In genomic region chr22:50562075-50562410, GRCh38 we compare ENCODE assay signal across 13 cellular contexts. TPM values are rescaled to one million over a fixed set of nuclear protein-coding genes. Genes with fewer than 3 reads are reported as not detected.
DNase-seq lines count a peak whose midpoint lies in the region; ATAC-seq, FAIRE-seq and TF ChIP-seq lines count a peak whose summit lies in the region.
"Not testable (repeated sequence)": the region's sequence is repeated elsewhere in the genome, so short reads cannot be mapped to it uniquely, and the experiment has no call there.
"Had no signal": no experiment of that assay in that cellular context is flagged by ENCODE, and none has a peak within 500 bp of the region (broad histone marks: within the 10 kb centered on the region; RNA-seq: fewer than 3 reads in every experiment).

No MANE protein-coding gene starts in this region.

- H3K27me3 Mint-ChIP-seq in T-helper 17 cell, memory B cell: not testable (repeated sequence)
- H3K27me3 Mint-ChIP-seq in activated CD8-positive, alpha-beta T cell treated with anti-CD3 and anti-CD28 coated beads, Interleukin-2, amount 10 ng/mL, durations not matched to agents 7 days and 5 days (ENCODE audit: low read depth) = peaks cover 16% of the 10 kb centered on the region
- H3K27me3 Mint-ChIP-seq in activated naive CD8-positive, alpha-beta T cell treated with anti-CD3 and anti-CD28 coated beads, Interleukin-2, amount 10 ng/mL, durations not matched to agents 7 days and 5 days = peaks cover 17% of the 10 kb centered on the region

- not testable (repeated sequence) for H4K5ac ChIP-seq in H1 (ENCODE audit: insufficient read length, low read depth, low read length)

- not testable (repeated sequence) for H3K9me3 ChIP-seq in T-helper 17 cell (ENCODE audit: control insufficient read depth, low read length, poor library complexity, severe bottlenecking); H1 (ENCODE audit: insufficient read depth in 2 of 2, low read depth in 1 of 2, low read length in 1 of 2); neuronal stem cell (replicated peaks in 1 of 2; ENCODE audit: control insufficient read depth in 2 of 2, insufficient read depth in 1 of 2, low read depth in 1 of 2, low read length in 2 of 2); upper lobe of right lung

- not testable (repeated sequence) for TF ChIP-seq EP300 in H1 (IDR thresholded peaks at IDR 0.05; ENCODE audit: borderline replicate concordance in 1 of 2, low read depth in 2 of 2, low read length in 2 of 2)

- not testable (repeated sequence) for H3K14ac ChIP-seq in H1 (ENCODE audit: insufficient read length); neuronal stem cell (ENCODE audit: low read length)

- not testable (repeated sequence) for H4K8ac ChIP-seq in H1 (ENCODE audit: extremely low read depth, insufficient read depth, low read length); neuronal stem cell (ENCODE audit: low read depth, low read length)

- H2BK20ac ChIP-seq in H1 (ENCODE audit: low read length) = not testable (repeated sequence)

- TF ChIP-seq CTCF in H1 (IDR thresholded peaks at IDR 0.05; ENCODE audit: control extremely low read depth in 1 of 3, insufficient read depth in 1 of 3, low read depth in 1 of 3, low read length in 3 of 3); upper lobe of right lung (IDR thresholded peaks at IDR 0.05): not testable (repeated sequence)

- H2AFZ ChIP-seq in H1 (ENCODE audit: low read length); neuronal stem cell (ENCODE audit: low read length): not testable (repeated sequence)

- not testable (repeated sequence) for TF ChIP-seq POLR2A in H1 (IDR thresholded peaks at IDR 0.05; ENCODE audit: control extremely low read depth in 1 of 2, low read depth in 2 of 2, low read length in 2 of 2)

- not testable (repeated sequence) for H4K91ac ChIP-seq in H1 (replicated peaks; ENCODE audit: insufficient read length, low read length); neuronal stem cell (ENCODE audit: low read depth, low read length, poor library complexity)

- not testable (repeated sequence) for H3K79me2 ChIP-seq in H1 (ENCODE audit: control insufficient read depth in 1 of 2, insufficient read depth in 2 of 2, low read length in 2 of 2)

- H3K36me3 ChIP-seq in H1 (ENCODE audit: control insufficient read depth in 2 of 4, insufficient read depth in 4 of 4, low read length in 3 of 4); neuronal stem cell (replicated peaks in 1 of 2; ENCODE audit: control insufficient read depth in 2 of 2, insufficient read depth in 2 of 2, low read length in 2 of 2); upper lobe of right lung: not testable (repeated sequence)

- not testable (repeated sequence) for H3K4me1 ChIP-seq in H1 (replicated peaks in 1 of 4; ENCODE audit: control insufficient read depth in 3 of 4, insufficient read depth in 4 of 4, low read length in 3 of 4); neuronal stem cell (ENCODE audit: control insufficient read depth in 2 of 2, insufficient read depth in 1 of 2, low read depth in 1 of 2, low read length in 2 of 2)
- H3K4me1 ChIP-seq in upper lobe of right lung = peaks cover 10% of the 10 kb centered on the region

- H3K9ac ChIP-seq in H1 (replicated peaks in 1 of 4; ENCODE audit: extremely low read depth in 1 of 4, low read depth in 3 of 4, low read length in 3 of 4); neuronal stem cell (ENCODE audit: low read depth, low read length, poor library complexity): not testable (repeated sequence)

- not testable (repeated sequence) for H3K23me2 ChIP-seq in H1 (ENCODE audit: low read depth, low read length)

- peaks cover 31% of the 10 kb centered on the region for H3K4me1 Mint-ChIP-seq in T-helper 17 cell
- H3K4me1 Mint-ChIP-seq in activated CD8-positive, alpha-beta T cell treated with anti-CD3 and anti-CD28 coated beads, Interleukin-2, amount 10 ng/mL, durations not matched to agents 7 days and 5 days (ENCODE audit: low read depth) = peaks cover 19% of the 10 kb centered on the region
- peaks cover 14% of the 10 kb centered on the region for H3K4me1 Mint-ChIP-seq in activated naive CD8-positive, alpha-beta T cell treated with anti-CD3 and anti-CD28 coated beads, Interleukin-2, amount 10 ng/mL, durations not matched to agents 7 days and 5 days
- peaks cover 16% of the 10 kb centered on the region for H3K4me1 Mint-ChIP-seq in memory B cell

- not testable (repeated sequence) for DNase-seq in T-helper 17 cell; activated CD8-positive, alpha-beta T cell treated with anti-CD3 and anti-CD28 coated beads, Interleukin-2, amount 10 ng/mL, durations not matched to agents 7 days and 5 days; activated naive CD8-positive, alpha-beta T cell treated with anti-CD3 and anti-CD28 coated beads, Interleukin-2, amount 10 ng/mL, durations not matched to agents 7 days and 5 days; H1 (ENCODE audit: low read depth in 1 of 2, low spot score in 2 of 2); memory B cell (ENCODE audit: low spot score in 2 of 2); neuronal stem cell (ENCODE audit: low spot score)
- peak; percentile 66 for DNase-seq in upper lobe of right lung

- not testable (repeated sequence) for ATAC-seq in T-helper 17 cell; activated CD8-positive, alpha-beta T cell treated with anti-CD3 and anti-CD28 coated beads, Interleukin-2, amount 10 ng/mL, durations not matched to agents 7 days and 5 days; activated naive CD8-positive, alpha-beta T cell treated with anti-CD3 and anti-CD28 coated beads, Interleukin-2, amount 10 ng/mL, durations not matched to agents 7 days and 5 days (ENCODE audit: low read depth); memory B cell (ENCODE audit: low read depth); upper lobe of right lung

- H3K4me3 Mint-ChIP-seq in T-helper 17 cell (peak overlapping the region; percentile 68), memory B cell (peak overlapping the region; percentile 66)
- not testable (repeated sequence) for H3K4me3 Mint-ChIP-seq in activated CD8-positive, alpha-beta T cell treated with anti-CD3 and anti-CD28 coated beads, Interleukin-2, amount 10 ng/mL, durations not matched to agents 7 days and 5 days
- H3K4me3 Mint-ChIP-seq in activated naive CD8-positive, alpha-beta T cell treated with anti-CD3 and anti-CD28 coated beads, Interleukin-2, amount 10 ng/mL, durations not matched to agents 7 days and 5 days = peak overlapping the region; percentile 66

- not testable (repeated sequence) for TF ChIP-seq RAD21 in H1 (IDR thresholded peaks at IDR 0.05 in 1 of 2, conservative IDR thresholded peaks at IDR 0.05 in 1 of 2; ENCODE audit: low read depth in 2 of 2, low read length in 2 of 2)

- not testable (repeated sequence) for H4K20me1 ChIP-seq in H1 (replicated peaks in 1 of 2; ENCODE audit: control insufficient read depth in 1 of 2, insufficient read depth in 2 of 2, low read length in 2 of 2)

- not testable (repeated sequence) for FAIRE-seq in H1 (lab: Jason Lieb, UNC)

- not testable (repeated sequence) for H3K79me1 ChIP-seq in H1 (ENCODE audit: low read depth, low read length); neuronal stem cell (ENCODE audit: low read depth, low read length)

- not testable (repeated sequence) for H3K4me3 ChIP-seq in H1 (ENCODE audit: extremely low read depth in 1 of 4, insufficient read depth in 2 of 4, low read depth in 3 of 4, low read length in 4 of 4); neuronal stem cell (ENCODE audit: low read length in 2 of 2); upper lobe of right lung

- no CpG with 5 or more reads among the region's 18 CpGs for WGBS in H1 (ENCODE audit: extremely low coverage in 1 of 2, insufficient coverage in 1 of 2, insufficient read length in 1 of 2, insufficient replicate concordance in 2 of 2, low coverage in 1 of 2, low lambda C conversion rate in 2 of 2, missing lambda C conversion rate in 1 of 2), 2 experiments
- WGBS in neuronal stem cell (ENCODE audit: extremely low coverage in 2 of 2, insufficient read length in 2 of 2, insufficient replicate concordance in 1 of 2), 2 donors = no CpG with 5 or more reads among the region's 18 CpGs

- not testable (repeated sequence) for H3K27ac Mint-ChIP-seq in T-helper 17 cell
- peak overlapping the region; percentile 84 for H3K27ac Mint-ChIP-seq in activated CD8-positive, alpha-beta T cell treated with anti-CD3 and anti-CD28 coated beads, Interleukin-2, amount 10 ng/mL, durations not matched to agents 7 days and 5 days
- H3K27ac Mint-ChIP-seq in activated naive CD8-positive, alpha-beta T cell treated with anti-CD3 and anti-CD28 coated beads, Interleukin-2, amount 10 ng/mL, durations not matched to agents 7 days and 5 days = peak overlapping the region; percentile 91
- peak overlapping the region; percentile 54 for H3K27ac Mint-ChIP-seq in memory B cell

- 0 out of 2 replicates have a peak overlapping the region, but pooled peaks have one; percentile 19 for H2BK12ac ChIP-seq in H1 (ENCODE audit: low read depth, low read length)
- not testable (repeated sequence) for H2BK12ac ChIP-seq in neuronal stem cell (ENCODE audit: low read length)

- H3K23ac ChIP-seq in H1 (ENCODE audit: insufficient read length); neuronal stem cell (ENCODE audit: low read depth, low read length, poor library complexity): not testable (repeated sequence)

- not testable (repeated sequence) for H3K27me3 ChIP-seq in H1 (replicated peaks in 1 of 4; ENCODE audit: control insufficient read depth in 3 of 4, extremely low read depth in 1 of 4, insufficient read depth in 3 of 4, low read length in 3 of 4); upper lobe of right lung
- peaks cover 0 to 17% (median 6%) of the 10 kb centered on the region in 3 experiments for H3K27me3 ChIP-seq in neuronal stem cell (ENCODE audit: control insufficient read depth in 3 of 3, insufficient read depth in 3 of 3, low read depth in 1 of 3, low read length in 3 of 3)

- not testable (repeated sequence) for H3K27ac ChIP-seq in H1 (ENCODE audit: low read depth, low read length); neuronal stem cell (replicated peaks; ENCODE audit: low read length); upper lobe of right lung

- H3K18ac ChIP-seq in H1 (ENCODE audit: extremely low read depth, low read length); neuronal stem cell (ENCODE audit: low read length): not testable (repeated sequence)

- not testable (repeated sequence) for H2AK5ac ChIP-seq in H1 (ENCODE audit: low read depth, low read length); neuronal stem cell (ENCODE audit: low read depth, low read length)

- H3K56ac ChIP-seq in H1 (replicated peaks; ENCODE audit: insufficient read length, low read depth, low read length) = not testable (repeated sequence)

- not testable (repeated sequence) for H3K36me3 Mint-ChIP-seq in T-helper 17 cell (ENCODE audit: low read depth); activated CD8-positive, alpha-beta T cell treated with anti-CD3 and anti-CD28 coated beads, Interleukin-2, amount 10 ng/mL, durations not matched to agents 7 days and 5 days (ENCODE audit: low read depth); activated naive CD8-positive, alpha-beta T cell treated with anti-CD3 and anti-CD28 coated beads, Interleukin-2, amount 10 ng/mL, durations not matched to agents 7 days and 5 days; memory B cell

- H2BK5ac ChIP-seq in H1 (ENCODE audit: low read depth, low read length); neuronal stem cell (ENCODE audit: low read length): not testable (repeated sequence)

- not testable (repeated sequence) for H2BK120ac ChIP-seq in H1 (replicated peaks; ENCODE audit: low read depth, low read length)
- peak overlapping the region; percentile 28 for H2BK120ac ChIP-seq in neuronal stem cell (ENCODE audit: low read depth, low read length)

- peak overlapping the region in 1 of 2 experiments; percentile 72; a peak in 1 of 4 replicates for H3K4me2 ChIP-seq in H1 (ENCODE audit: insufficient read depth in 1 of 2, low read depth in 2 of 2, low read length in 2 of 2)
- H3K4me2 ChIP-seq in neuronal stem cell (ENCODE audit: insufficient read depth, low read length, poor library complexity, severe bottlenecking) = not testable (repeated sequence)

- intact Hi-C loops in upper lobe of right lung (cut with DNase I) = not testable (repeated sequence)

- H3K4ac ChIP-seq in H1 (replicated peaks; ENCODE audit: insufficient read length, low read depth, low read length); neuronal stem cell (ENCODE audit: low read length): not testable (repeated sequence)

- not testable (repeated sequence) for H2BK15ac ChIP-seq in H1 (ENCODE audit: low read length); neuronal stem cell (ENCODE audit: low read length)

- not testable (repeated sequence) for H3K9me3 Mint-ChIP-seq in activated CD8-positive, alpha-beta T cell treated with anti-CD3 and anti-CD28 coated beads, Interleukin-2, amount 10 ng/mL, durations not matched to agents 7 days and 5 days (ENCODE audit: insufficient read depth); activated naive CD8-positive, alpha-beta T cell treated with anti-CD3 and anti-CD28 coated beads, Interleukin-2, amount 10 ng/mL, durations not matched to agents 7 days and 5 days; memory B cell

- CTCF ChIA-PET in activated CD8-positive, alpha-beta T cell treated with anti-CD3 and anti-CD28 coated beads, Interleukin-2, amount 10 ng/mL, durations not matched to agents 7 days and 5 days (lab: Charles Lee) = interaction anchor here (1.0 to 4.2 kb wide), 11 partner anchors 8 to 59 kb away, joined by 7 to 57 read pairs (median 15); partner anchors contain the start of genes CHKB, KLHDC7B, LMF2 and NCAPH2
- CTCF ChIA-PET in H1 (lab: Charles Lee; ENCODE audit: partially characterized antibody) = interaction anchor here (1.0 to 4.8 kb wide), 12 partner anchors 9 to 139 kb away, joined by 3 to 84 read pairs (median 4); partner anchors contain the start of gene CPT1B

- POLR2A ChIA-PET in activated CD8-positive, alpha-beta T cell treated with anti-CD3 and anti-CD28 coated beads, Interleukin-2, amount 10 ng/mL, durations not matched to agents 7 days and 5 days (lab: Charles Lee) = interaction anchor here (1.3 to 3.3 kb wide), 9 partner anchors 11 to 55 kb away, joined by 6 to 58 read pairs (median 13); partner anchors contain the start of genes CHKB, KLHDC7B, LMF2 and NCAPH2
- POLR2A ChIA-PET in activated naive CD8-positive, alpha-beta T cell treated with anti-CD3 and anti-CD28 coated beads, Interleukin-2, amount 10 ng/mL, durations not matched to agents 7 days and 5 days (lab: Charles Lee) = interaction anchor here (1.0 to 5.1 kb wide), 11 partner anchors 10 to 64 kb away, joined by 3 to 127 read pairs (median 15); partner anchors contain the start of genes CHKB, KLHDC7B, SCO2 and TYMP
- POLR2A ChIA-PET in H1 (lab: Charles Lee; ENCODE audit: partially characterized antibody) = interaction anchor here (1.4 to 5.4 kb wide), 4 partner anchors 10 to 36 kb away, joined by 7 to 37 read pairs (median 12); partner anchors contain the start of genes CHKB, CPT1B and SCO2

RNA-seq across cellular contexts. Expression of gene SYCE3, which starts 0.7 kb away (rescaled TPM):
- total RNA-seq in T-helper 17 cell = not detected
- not detected for total RNA-seq in activated CD8-positive, alpha-beta T cell treated with anti-CD3 and anti-CD28 coated beads, Interleukin-2, amount 10 ng/mL, durations not matched to agents 7 days and 5 days
- total RNA-seq in activated naive CD8-positive, alpha-beta T cell treated with anti-CD3 and anti-CD28 coated beads, Interleukin-2, amount 10 ng/mL, durations not matched to agents 7 days and 5 days = 1 to 10 TPM in 1 of 2 experiments, under 1 TPM in 1; 0.79 to 1.1 TPM
- total RNA-seq in H1 (2021; fragmentation: NEBNext Ultra II Directional; extraction: Animal tissue kit (Norgen Biotek cat#: 25700)) = not detected in 2 replicates
- 1.9 and 2.9 TPM in 2 replicates for polyA plus RNA-seq in H1 (2011; rRNA removed)
- polyA plus RNA-seq in H1 (2011; cell fraction: cytosol; rRNA removed) = 5.7 TPM
- polyA plus RNA-seq in H1 (2011; cell fraction: nucleus; rRNA removed) = 0.41 TPM
- 1.2 to 2.5 TPM (median 1.6 TPM) in 4 replicates for polyA plus RNA-seq in H1 (2012, experiment 1 of 2)
- not detected for polyA plus RNA-seq in H1 (2012, experiment 2 of 2)
- polyA plus RNA-seq in H1 (2013, experiment 1 of 2) = 0.91 TPM
- polyA plus RNA-seq in H1 (2013, experiment 2 of 2) = 0.77 TPM
- not detected in 2 replicates for polyA minus RNA-seq in H1 (2011; rRNA and poly(A)+ RNA removed)
- not detected for polyA minus RNA-seq in H1 (2011; cell fraction: cytosol; rRNA and poly(A)+ RNA removed)
- polyA minus RNA-seq in H1 (2011; cell fraction: nucleus; rRNA and poly(A)+ RNA removed) = not detected
- 1.7 TPM for polyA plus RNA-seq in neuronal stem cell (2013, experiment 1 of 2)
- 1.6 TPM for polyA plus RNA-seq in neuronal stem cell (2013, experiment 2 of 2)
- total RNA-seq in upper lobe of right lung = not detected
- total RNA-seq: CD8-positive, alpha-beta memory T cell; H4; HFFc6; HT1080 had no signal
- polyA plus RNA-seq: AG04450; BJ; CD8-positive, alpha-beta memory T cell had no signal

RNA-seq across cellular contexts. Expression of gene CPT1B, which starts 16.2 kb away (rescaled TPM):
- total RNA-seq in T-helper 17 cell (10 to 100 TPM; 40.0 to 59.5 TPM), upper lobe of right lung (12.7 TPM)
- total RNA-seq in activated CD8-positive, alpha-beta T cell treated with anti-CD3 and anti-CD28 coated beads, Interleukin-2, amount 10 ng/mL, durations not matched to agents 7 days and 5 days = 10 to 100 TPM; 77.4 to 80.9 TPM
- total RNA-seq in activated naive CD8-positive, alpha-beta T cell treated with anti-CD3 and anti-CD28 coated beads, Interleukin-2, amount 10 ng/mL, durations not matched to agents 7 days and 5 days = 10 to 100 TPM; 85.2 to 95.4 TPM
- 33.1 and 36.2 TPM in 2 replicates for total RNA-seq in H1 (2021; fragmentation: NEBNext Ultra II Directional; extraction: Animal tissue kit (Norgen Biotek cat#: 25700))
- polyA plus RNA-seq in H1 (2011; rRNA removed) = 34.2 and 47.7 TPM in 2 replicates
- 48.0 TPM for polyA plus RNA-seq in H1 (2011; cell fraction: cytosol; rRNA removed)
- polyA plus RNA-seq in H1 (2011; cell fraction: nucleus; rRNA removed) = 378 TPM
- polyA plus RNA-seq in H1 (2012, experiment 1 of 2) = 46.3 to 71.2 TPM (median 63.2 TPM) in 4 replicates
- polyA plus RNA-seq in H1 (2012, experiment 2 of 2) = 31.6 TPM
- 15.9 TPM for polyA plus RNA-seq in H1 (2013, experiment 1 of 2)
- 15.5 TPM for polyA plus RNA-seq in H1 (2013, experiment 2 of 2)
- 20.9 and 22.0 TPM in 2 replicates for polyA minus RNA-seq in H1 (2011; rRNA and poly(A)+ RNA removed)
- polyA minus RNA-seq in H1 (2011; cell fraction: cytosol; rRNA and poly(A)+ RNA removed) = 12.0 TPM
- polyA minus RNA-seq in H1 (2011; cell fraction: nucleus; rRNA and poly(A)+ RNA removed) = 46.3 TPM
- 25.7 TPM for polyA plus RNA-seq in neuronal stem cell (2013, experiment 1 of 2)
- 25.4 TPM for polyA plus RNA-seq in neuronal stem cell (2013, experiment 2 of 2)

RNA-seq across cellular contexts. Expression of gene KLHDC7B, which starts 16.3 kb away (rescaled TPM):
- total RNA-seq in T-helper 17 cell (1 to 10 TPM; 3.8 to 5.1 TPM), upper lobe of right lung (0.69 TPM)
- total RNA-seq in activated CD8-positive, alpha-beta T cell treated with anti-CD3 and anti-CD28 coated beads, Interleukin-2, amount 10 ng/mL, durations not matched to agents 7 days and 5 days = 10 to 100 TPM; 10.6 to 12.0 TPM
- 10 to 100 TPM; 18.8 to 21.9 TPM for total RNA-seq in activated naive CD8-positive, alpha-beta T cell treated with anti-CD3 and anti-CD28 coated beads, Interleukin-2, amount 10 ng/mL, durations not matched to agents 7 days and 5 days
- total RNA-seq in H1 (2021; fragmentation: NEBNext Ultra II Directional; extraction: Animal tissue kit (Norgen Biotek cat#: 25700)) = not detected in 2 replicates
- not detected in 2 replicates for polyA plus RNA-seq in H1 (2011; rRNA removed)
- polyA plus RNA-seq in H1 (2011; cell fraction: cytosol; rRNA removed) = not detected
- polyA plus RNA-seq in H1 (2011; cell fraction: nucleus; rRNA removed) = not detected
- polyA plus RNA-seq in H1 (2012, experiment 1 of 2) = not detected in 4 replicates
- not detected for polyA plus RNA-seq in H1 (2012, experiment 2 of 2)
- not detected for polyA plus RNA-seq in H1 (2013, experiment 1 of 2)
- not detected for polyA plus RNA-seq in H1 (2013, experiment 2 of 2)
- polyA minus RNA-seq in H1 (2011; rRNA and poly(A)+ RNA removed) = not detected in 2 replicates
- not detected for polyA minus RNA-seq in H1 (2011; cell fraction: cytosol; rRNA and poly(A)+ RNA removed)
- not detected for polyA minus RNA-seq in H1 (2011; cell fraction: nucleus; rRNA and poly(A)+ RNA removed)
- polyA plus RNA-seq in neuronal stem cell (2013, experiment 1 of 2) = 0.01 TPM
- 0.01 TPM for polyA plus RNA-seq in neuronal stem cell (2013, experiment 2 of 2)
- total RNA-seq: HT1080 had no signal

RNA-seq across cellular contexts. Expression of gene CHKB, which starts 20.6 kb away (rescaled TPM):
- total RNA-seq in T-helper 17 cell = 100 to 1,000 TPM; 133 to 181 TPM
- total RNA-seq in activated CD8-positive, alpha-beta T cell treated with anti-CD3 and anti-CD28 coated beads, Interleukin-2, amount 10 ng/mL, durations not matched to agents 7 days and 5 days = 100 to 1,000 TPM in 1 of 2 experiments, 10 to 100 TPM in 1; 98.9 to 101 TPM
- total RNA-seq in activated naive CD8-positive, alpha-beta T cell treated with anti-CD3 and anti-CD28 coated beads, Interleukin-2, amount 10 ng/mL, durations not matched to agents 7 days and 5 days = 100 to 1,000 TPM; 132 to 137 TPM
- total RNA-seq in H1 (2021; fragmentation: NEBNext Ultra II Directional; extraction: Animal tissue kit (Norgen Biotek cat#: 25700)) = 42.2 and 51.8 TPM in 2 replicates
- 27.9 and 28.4 TPM in 2 replicates for polyA plus RNA-seq in H1 (2011; rRNA removed)
- 45.6 TPM for polyA plus RNA-seq in H1 (2011; cell fraction: cytosol; rRNA removed)
- 170 TPM for polyA plus RNA-seq in H1 (2011; cell fraction: nucleus; rRNA removed)
- polyA plus RNA-seq in H1 (2012, experiment 1 of 2) = 46.9 to 53.6 TPM (median 51.5 TPM) in 4 replicates
- polyA plus RNA-seq in H1 (2012, experiment 2 of 2) = 38.3 TPM
- polyA plus RNA-seq in H1 (2013, experiment 1 of 2) = 42.5 TPM
- polyA plus RNA-seq in H1 (2013, experiment 2 of 2) = 37.9 TPM
- 18.4 and 19.3 TPM in 2 replicates for polyA minus RNA-seq in H1 (2011; rRNA and poly(A)+ RNA removed)
- 15.9 TPM for polyA minus RNA-seq in H1 (2011; cell fraction: cytosol; rRNA and poly(A)+ RNA removed)
- 35.6 TPM for polyA minus RNA-seq in H1 (2011; cell fraction: nucleus; rRNA and poly(A)+ RNA removed)
- 39.2 TPM for polyA plus RNA-seq in neuronal stem cell (2013, experiment 1 of 2)
- polyA plus RNA-seq in neuronal stem cell (2013, experiment 2 of 2) = 37.2 TPM
- total RNA-seq in upper lobe of right lung = 66.7 TPM

RNA-seq across cellular contexts. Expression of gene TYMP, which starts 32.2 kb away (rescaled TPM):
- 10 to 100 TPM; 22.3 to 25.9 TPM for total RNA-seq in T-helper 17 cell
- total RNA-seq in activated CD8-positive, alpha-beta T cell treated with anti-CD3 and anti-CD28 coated beads, Interleukin-2, amount 10 ng/mL, durations not matched to agents 7 days and 5 days = 10 to 100 TPM; 71.8 to 76.6 TPM
- 10 to 100 TPM; 86.3 to 94.5 TPM for total RNA-seq in activated naive CD8-positive, alpha-beta T cell treated with anti-CD3 and anti-CD28 coated beads, Interleukin-2, amount 10 ng/mL, durations not matched to agents 7 days and 5 days
- total RNA-seq in H1 (2021; fragmentation: NEBNext Ultra II Directional; extraction: Animal tissue kit (Norgen Biotek cat#: 25700)) = 0.43 and 0.46 TPM in 2 replicates
- polyA plus RNA-seq in H1 (2011; rRNA removed) = 0.48 and 0.83 TPM in 2 replicates
- 0.58 TPM for polyA plus RNA-seq in H1 (2011; cell fraction: cytosol; rRNA removed)
- polyA plus RNA-seq in H1 (2011; cell fraction: nucleus; rRNA removed) = 1.6 TPM
- polyA plus RNA-seq in H1 (2012, experiment 1 of 2) = 0.40 to 0.65 TPM (median 0.51 TPM) in 4 replicates
- 0.16 TPM for polyA plus RNA-seq in H1 (2012, experiment 2 of 2)
- 0.47 TPM for polyA plus RNA-seq in H1 (2013, experiment 1 of 2)
- polyA plus RNA-seq in H1 (2013, experiment 2 of 2) = 0.39 TPM
- 0.28 TPM in 1 of 2 replicates, not detected in the other for polyA minus RNA-seq in H1 (2011; rRNA and poly(A)+ RNA removed)
- not detected for polyA minus RNA-seq in H1 (2011; cell fraction: cytosol; rRNA and poly(A)+ RNA removed)
- polyA minus RNA-seq in H1 (2011; cell fraction: nucleus; rRNA and poly(A)+ RNA removed) = 0.90 TPM
- 3.0 TPM for polyA plus RNA-seq in neuronal stem cell (2013, experiment 1 of 2)
- polyA plus RNA-seq in neuronal stem cell (2013, experiment 2 of 2) = 2.9 TPM
- 122 TPM for total RNA-seq in upper lobe of right lung
